1 cellular context compared by ENCODE assay signal in genomic region chr15:64315136-64315661, GRCh38.
TF ChIP-seq lines count a peak whose summit lies in the region.

No MANE protein-coding gene starts in this region.

TF ChIP-seq in neural cell, 6 proteins besides CTCF, POLR2A, EP300 and RAD21 (continued from another document):
- TF ChIP-seq REST (IDR thresholded peaks at IDR 0.05; ENCODE audit: borderline replicate concordance) (no peak), EZH2 (IDR thresholded peaks at IDR 0.05; ENCODE audit: borderline replicate concordance, insufficient read depth, low read length, poor library complexity, severe bottlenecking) (no peak)
